In the genomic region with DNA sequence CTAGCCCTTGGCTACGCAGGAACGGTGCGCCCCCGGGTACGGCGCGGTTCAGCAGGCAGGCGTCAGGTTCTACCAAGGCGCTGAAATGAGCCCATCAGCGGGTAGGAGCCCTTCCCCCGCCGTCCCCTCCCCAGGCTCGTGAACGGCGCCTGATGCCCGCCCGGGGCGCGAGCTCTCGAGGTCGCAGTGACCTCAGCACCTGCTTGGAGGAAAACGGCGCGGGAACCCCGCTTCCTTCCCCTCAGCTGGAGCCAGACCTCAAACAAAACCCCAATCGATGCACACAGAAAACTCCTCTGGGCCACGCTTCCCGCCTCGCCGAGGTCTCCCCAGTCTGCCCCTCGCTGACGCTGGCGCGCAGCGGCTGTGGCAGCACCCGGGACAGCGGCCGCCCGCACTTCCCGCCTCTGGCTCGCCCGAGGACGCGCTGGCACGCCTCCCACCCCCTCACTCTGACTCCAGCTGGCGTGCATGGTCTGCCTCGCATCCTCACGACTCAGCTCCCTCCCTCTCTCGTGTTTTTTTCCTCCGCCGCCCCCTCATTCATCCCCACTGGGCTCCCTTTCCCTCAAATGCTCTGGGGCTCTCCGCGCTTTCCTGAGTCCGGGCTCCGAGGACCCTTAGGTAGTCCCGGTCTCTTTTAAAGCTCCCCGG, we compare ENCODE assay signal across 9 cellular contexts. TPM values are rescaled to one million over a fixed set of nuclear protein-coding genes. Genes with fewer than 3 reads are reported as not detected.
DNase-seq lines count a peak whose midpoint lies in the region; ATAC-seq and TF ChIP-seq lines count a peak whose summit lies in the region.
"Had no signal": no experiment of that assay in that cellular context is flagged by ENCODE, and none has a peak within 500 bp of the region (broad histone marks: within the 10 kb centered on the region; RNA-seq: fewer than 3 reads in every experiment).

No MANE protein-coding gene starts in this region.

- in situ Hi-C loops in GM13977 (cut with MboI; ENCODE audit: low pct_unique_long_range_greater_than_20kb, low sequenced_read_pairs, unreplicated experiment): no loop called here

- no peak overlapping the region for H3K18ac ChIP-seq in trophoblast cell (ENCODE audit: low read length)

- H3K9me3 ChIP-seq in trophoblast cell (ENCODE audit: insufficient read depth, low read depth, low read length): peaks cover 7% of the 10 kb centered on the region

- no peak overlapping the region for H3K23ac ChIP-seq in trophoblast cell (ENCODE audit: low read length)

- TF ChIP-seq CTCF in GM13977 (IDR thresholded peaks at IDR 0.05; ENCODE audit: extremely low read depth, insufficient read depth, missing control alignments) (no peak), epithelial cell of esophagus (IDR thresholded peaks at IDR 0.05; ENCODE audit: insufficient read depth, low read depth, low read length, missing control alignments) (no peak)

- no peak overlapping the region for H3K14ac ChIP-seq in trophoblast cell (ENCODE audit: low read length)

- peak; percentile 70 for DNase-seq in GM13977 (ENCODE audit: low spot score)
- DNase-seq in NCI-H748 treated with DMSO at 0.1 percent for 48 hours (lab: John Stamatoyannopoulos, UW): peak; percentile 72
- DNase-seq in epithelial cell of esophagus (ENCODE audit: low read depth): peak; percentile 17
- DNase-seq in trophoblast cell: peak; percentile 16 to 37
- no peak for DNase-seq in erythroblast (lab: John Stamatoyannopoulos, UW)
- no peak for DNase-seq in occipital lobe (lab: John Stamatoyannopoulos, UW)

- H4K12ac ChIP-seq in trophoblast cell (ENCODE audit: low read depth, low read length): no peak overlapping the region

- H3K36me3 ChIP-seq in trophoblast cell (ENCODE audit: control insufficient read depth in 1 of 2, insufficient read depth in 2 of 2, low read length in 2 of 2): no peaks in the 10 kb centered on the region

- no peak overlapping the region for H2AFZ ChIP-seq in trophoblast cell (ENCODE audit: insufficient read depth, low read length, poor library complexity)

- peaks cover 14 to 15% of the 10 kb centered on the region in 2 experiments for H3K4me1 ChIP-seq in trophoblast cell (ENCODE audit: control insufficient read depth in 1 of 2, insufficient read depth in 2 of 2, low read length in 2 of 2)

- H3K27me3 ChIP-seq in trophoblast cell (ENCODE audit: insufficient read depth, low read length): peaks cover 76% of the 10 kb centered on the region

- H2BK12ac ChIP-seq in trophoblast cell (ENCODE audit: low read length): no peak overlapping the region

- H2BK5ac ChIP-seq in trophoblast cell (ENCODE audit: low read depth, low read length, poor library complexity): no peak overlapping the region

- H3K27ac ChIP-seq in trophoblast cell (ENCODE audit: low read depth, low read length): no peak overlapping the region
- H3K27ac ChIP-seq: KMS-11 had no signal

- ATAC-seq in HG03439 (IDR thresholded peaks at IDR 0.05; ENCODE audit: unreplicated experiment) (no peak), HG03135 (IDR thresholded peaks at IDR 0.05; ENCODE audit: unreplicated experiment) (no peak)

- H3K4me2 ChIP-seq in trophoblast cell (ENCODE audit: low read length): peak overlapping the region; percentile 58
- H3K4me2 ChIP-seq: KMS-11 had no signal

- WGBS in trophoblast cell (ENCODE audit: extremely low coverage, insufficient coverage, insufficient read length): no CpG with 5 or more reads among the region's 57 CpGs

- H4K91ac ChIP-seq in trophoblast cell (ENCODE audit: low read depth, low read length): no peak overlapping the region

- no peak overlapping the region for H3K4ac ChIP-seq in trophoblast cell (ENCODE audit: low read depth, low read length)

- no peak overlapping the region for H3K4me3 ChIP-seq in epithelial cell of esophagus (ENCODE audit: low read length)
- H3K4me3 ChIP-seq in trophoblast cell (ENCODE audit: low read depth, low read length): no peak overlapping the region

- no peak overlapping the region for H3K9ac ChIP-seq in trophoblast cell (ENCODE audit: low read length)
- H3K9ac ChIP-seq: KMS-11 had no signal

- TF ChIP-seq POLR2A in erythroblast (IDR thresholded peaks at IDR 0.05; ENCODE audit: low read length): no peak

- H2AK5ac ChIP-seq in trophoblast cell (ENCODE audit: low read length): no peak overlapping the region

- no peaks in the 10 kb centered on the region for H3K79me1 ChIP-seq in trophoblast cell (ENCODE audit: low read length)

- no peaks in the 10 kb centered on the region for H3K79me2 ChIP-seq in trophoblast cell (ENCODE audit: control insufficient read depth, insufficient read depth, low read length, poor library complexity)

- no peak overlapping the region for H2BK120ac ChIP-seq in trophoblast cell (ENCODE audit: insufficient read depth, low read length, poor library complexity)

- H4K8ac ChIP-seq in trophoblast cell (ENCODE audit: low read depth, low read length): no peak overlapping the region

RNA-seq across cellular contexts. Expression of a gene that starts 0.5 kb away (rescaled TPM):
- 0.17 and 0.21 TPM in 2 replicates for polyA plus RNA-seq in trophoblast cell (2013)
- 9.7 TPM for total RNA-seq in occipital lobe

Comparison
In these comparisons a context has a peak if more than half of its experiments do, and no peak if none do; other contexts are left out.
1. DNase-seq: peak in GM13977 (single experiment), NCI-H748 treated with DMSO at 0.1 percent for 48 hours (single experiment), epithelial cell of esophagus (single experiment) and trophoblast cell (2 of 2); none in erythroblast (0 of 2) and occipital lobe (single experiment).